8 cellular contexts compared by ENCODE assay signal in genomic region chr2:73981081-73981968, GRCh38. TPM values are rescaled to one million over a fixed set of nuclear protein-coding genes. Genes with fewer than 3 reads are reported as not detected.
DNase-seq lines count a peak whose midpoint lies in the region; ATAC-seq lines count a peak whose summit lies in the region.

No MANE protein-coding gene starts in this region.

- H3K36me3 ChIP-seq in CD4-positive, CD25-positive, alpha-beta regulatory T cell (ENCODE audit: control insufficient read depth, insufficient read depth, low read length) = no peaks in the 10 kb centered on the region
- no peaks in the 10 kb centered on the region for H3K36me3 ChIP-seq in iPS-18a (ENCODE audit: control insufficient read depth, low read depth, low read length)

- H3K4me3 ChIP-seq in CD4-positive, CD25-positive, alpha-beta regulatory T cell (ENCODE audit: low read depth, low read length) = peak overlapping the region; percentile 81
- peak overlapping the region; percentile 50 for H3K4me3 ChIP-seq in iPS-18a (ENCODE audit: low read length)

- no peaks in the 10 kb centered on the region for H3K27me3 Mint-ChIP-seq in CD4-positive, CD25-positive, alpha-beta regulatory T cell
- no peaks in the 10 kb centered on the region for H3K27me3 Mint-ChIP-seq in activated naive CD8-positive, alpha-beta T cell

- H3K4me1 ChIP-seq in CD4-positive, CD25-positive, alpha-beta regulatory T cell (ENCODE audit: control insufficient read depth, insufficient read depth, low read length, poor library complexity, severe bottlenecking) = peaks cover 59% of the 10 kb centered on the region
- peaks cover 17% of the 10 kb centered on the region for H3K4me1 ChIP-seq in iPS-18a (ENCODE audit: control insufficient read depth, low read depth, low read length)

- H3K27me3 ChIP-seq in CD4-positive, CD25-positive, alpha-beta regulatory T cell (ENCODE audit: control insufficient read depth, insufficient read depth, low read length) = no peaks in the 10 kb centered on the region
- H3K27me3 ChIP-seq in iPS-18a (ENCODE audit: control insufficient read depth, insufficient read depth, low read length) = peaks cover 51% of the 10 kb centered on the region

- no peaks in the 10 kb centered on the region for H3K36me3 Mint-ChIP-seq in CD4-positive, CD25-positive, alpha-beta regulatory T cell
- H3K36me3 Mint-ChIP-seq in activated naive CD8-positive, alpha-beta T cell = no peaks in the 10 kb centered on the region

- DNase-seq in CD4-positive, CD25-positive, alpha-beta regulatory T cell = peak in 1 of 3 donors; percentile 52
- DNase-seq in NCI-H526 (lab: John Stamatoyannopoulos, UW) (peak; percentile 44 to 83), NCI-H1048 (lab: John Stamatoyannopoulos, UW) (no peak), NCI-H2029 treated with DMSO at 0.1 percent for 48 hours (lab: John Stamatoyannopoulos, UW) (no peak)
- DNase-seq in stimulated activated CD4-positive, alpha-beta T cell treated with anti-CD3 and anti-CD28 coated beads, Interleukin-4, amount 100 ng/mL, for 4 hours = peak; percentile 26 to 30

- no peaks in the 10 kb centered on the region for H3K9me3 Mint-ChIP-seq in CD4-positive, CD25-positive, alpha-beta regulatory T cell
- no peaks in the 10 kb centered on the region for H3K9me3 Mint-ChIP-seq in activated naive CD8-positive, alpha-beta T cell (ENCODE audit: low read depth)

- peak overlapping the region; percentile 58 to 86 (median 74) for H3K4me3 Mint-ChIP-seq in CD4-positive, CD25-positive, alpha-beta regulatory T cell
- H3K4me3 Mint-ChIP-seq in activated naive CD8-positive, alpha-beta T cell = peak overlapping the region; percentile 51

- peak overlapping the region in 2 of 3 donors; percentile 73 to 86 for H3K27ac Mint-ChIP-seq in CD4-positive, CD25-positive, alpha-beta regulatory T cell
- H3K27ac Mint-ChIP-seq in activated naive CD8-positive, alpha-beta T cell = peak overlapping the region; percentile 77

- H3K9me3 ChIP-seq in CD4-positive, CD25-positive, alpha-beta regulatory T cell (ENCODE audit: control insufficient read depth in 2 of 2, low read length in 2 of 2) = no peaks in the 10 kb centered on the region
- no peaks in the 10 kb centered on the region for H3K9me3 ChIP-seq in iPS-18a (ENCODE audit: control insufficient read depth, low read depth, low read length)

- no peak overlapping the region for H3K27ac ChIP-seq in CD4-positive, CD25-positive, alpha-beta regulatory T cell (ENCODE audit: insufficient read depth, low read length, poor library complexity, severe bottlenecking)
- H3K27ac ChIP-seq in iPS-18a (ENCODE audit: low read length) = no peak overlapping the region

- H3K4me1 Mint-ChIP-seq in CD4-positive, CD25-positive, alpha-beta regulatory T cell = peaks cover 12 to 73% (median 50%) of the 10 kb centered on the region in 4 donors
- H3K4me1 Mint-ChIP-seq in activated naive CD8-positive, alpha-beta T cell (ENCODE audit: low read depth) = peaks cover 72% of the 10 kb centered on the region

- H3K9ac ChIP-seq in iPS-18a (ENCODE audit: low read length) = peak overlapping the region; percentile 22

- no peak for ATAC-seq in CD4-positive, CD25-positive, alpha-beta regulatory T cell (ENCODE audit: low read depth in 2 of 2)
- peak; percentile 32 for ATAC-seq in GM19023 (IDR thresholded peaks at IDR 0.05; ENCODE audit: unreplicated experiment)

RNA-seq across cellular contexts. Expression of gene TET3, which starts 3.4 kb away (rescaled TPM):
- total RNA-seq in CD4-positive, CD25-positive, alpha-beta regulatory T cell = 26.3 TPM
- polyA plus RNA-seq in CD4-positive, CD25-positive, alpha-beta regulatory T cell = under 1 TPM; 0.22 to 0.30 (median 0.26) TPM

RNA-seq across cellular contexts. Expression of gene DGUOK, which starts 54.6 kb away (rescaled TPM):
- 43.5 TPM for total RNA-seq in CD4-positive, CD25-positive, alpha-beta regulatory T cell
- polyA plus RNA-seq in CD4-positive, CD25-positive, alpha-beta regulatory T cell = 100 to 1,000 TPM; 182 to 226 (median 205) TPM

Comparison
In these comparisons a context has a peak if more than half of its experiments do, and no peak if none do; other contexts are left out.
1. DNase-seq: peak in NCI-H526 (2 of 2) and stimulated activated CD4-positive, alpha-beta T cell treated with anti-CD3 and anti-CD28 coated beads, Interleukin-4, amount 100 ng/mL, for 4 hours (2 of 2); none in NCI-H1048 (single experiment) and NCI-H2029 treated with DMSO at 0.1 percent for 48 hours (single experiment).